8 cellular contexts compared by ENCODE assay signal in genomic region chr16:53549970-53550406, GRCh38. TPM values are rescaled to one million over a fixed set of nuclear protein-coding genes. Genes with fewer than 3 reads are reported as not detected.
DNase-seq lines count a peak whose midpoint lies in the region; ATAC-seq and TF ChIP-seq lines count a peak whose summit lies in the region.

No MANE protein-coding gene starts in this region.

- DNase-seq in AG08395 (ENCODE audit: low spot score) (peak; percentile 92), NCI-H345 treated with DMSO at 0.1 percent for 48 hours (lab: John Stamatoyannopoulos, UW; ENCODE audit: unreplicated experiment) (peak; percentile 62), coronary artery (ENCODE audit: low spot score) (no peak), right lobe of liver (peak in 2 of 3 donors; percentile 42 to 57)
- peak; percentile 25 to 38 for DNase-seq in activated CD4-positive, alpha-beta T cell treated with anti-CD3 and anti-CD28 coated beads for 24 hours (ENCODE audit: low read depth in 2 of 2)
- peak; percentile 16 to 31 (median 25) for DNase-seq in stimulated activated CD4-positive, alpha-beta T cell treated with anti-CD3 and anti-CD28 coated beads, TNF-alpha, amount 100 ng/mL, for 24 hours (ENCODE audit: low read depth in 3 of 3)

- no peaks in the 10 kb centered on the region for H3K27me3 ChIP-seq in right lobe of liver

- H3K27ac ChIP-seq in coronary artery (no peak overlapping the region), right lobe of liver (no peak overlapping the region)

- intact Hi-C loops in right lobe of liver (cut with DNase I), result no loop called here

- TF ChIP-seq CTCF in coronary artery (IDR thresholded peaks at IDR 0.05) (peak; percentile 50), right lobe of liver (IDR thresholded peaks at IDR 0.05) (peak; percentile 54 to 76 (median 67))

- H3K36me3 ChIP-seq in right lobe of liver, result no peaks in the 10 kb centered on the region

- no peak for TF ChIP-seq POLR2A in right lobe of liver (IDR thresholded peaks at IDR 0.05)

- WGBS in right lobe of liver (ENCODE audit: insufficient coverage, low coverage, low lambda C conversion rate, missing lambda C conversion rate), result 2% methylated on average over 12 of the region's 13 CpGs

- ATAC-seq in GM18519 (IDR thresholded peaks at IDR 0.05; ENCODE audit: low FRiP score, unreplicated experiment) (peak; percentile 77), HG03139 (IDR thresholded peaks at IDR 0.05; ENCODE audit: unreplicated experiment) (peak; percentile 76), right lobe of liver (peak; percentile 92 to 97 (median 94))

- no peaks in the 10 kb centered on the region for H3K9me3 ChIP-seq in right lobe of liver

- no peaks in the 10 kb centered on the region for H3K4me1 ChIP-seq in right lobe of liver

- no peak overlapping the region for H3K4me3 ChIP-seq in coronary artery
- H3K4me3 ChIP-seq in right lobe of liver, result no peak overlapping the region

RNA-seq across cellular contexts. Expression of gene AKTIP, which starts 47.0 kb away (rescaled TPM):
- 10 to 100 TPM; 23.3 to 42.4 (median 26.5) TPM for total RNA-seq in right lobe of liver
